2 cellular contexts compared by ENCODE assay signal in the genomic region with DNA sequence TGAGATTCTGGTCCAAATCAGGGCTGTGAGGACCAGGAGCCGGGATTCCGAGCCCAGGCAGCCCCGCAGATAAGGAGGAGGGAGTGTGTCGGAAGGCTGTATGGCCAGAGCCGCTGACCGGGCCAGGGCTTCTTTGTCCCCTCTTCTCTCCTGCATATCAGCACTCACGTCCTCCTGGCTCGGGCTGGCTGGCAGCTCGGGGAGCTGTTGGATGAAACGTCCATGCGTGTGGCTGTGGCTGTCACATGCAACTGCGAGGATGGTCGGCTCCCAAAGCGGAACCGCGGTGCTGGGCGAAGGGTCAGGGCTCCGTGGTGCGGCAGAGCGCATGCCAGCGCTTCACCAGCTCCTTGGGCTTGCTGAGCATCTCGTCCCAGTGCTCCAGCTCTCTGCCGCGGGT. TPM values are rescaled to one million over a fixed set of nuclear protein-coding genes. Genes with fewer than 3 reads are reported as not detected.
"Had no signal": no experiment of that assay in that cellular context is flagged by ENCODE, and none has a peak within 500 bp of the region (broad histone marks: within the 10 kb centered on the region; RNA-seq: fewer than 3 reads in every experiment).

No MANE protein-coding gene starts in this region.

RNA-seq across cellular contexts. Expression of a gene that starts 9.5 kb away (rescaled TPM):
- total RNA-seq: LHCN-M2, SK-MEL-5 had no signal
